Comparison of ENCODE assay signal across 1 cellular context in the genomic region with DNA sequence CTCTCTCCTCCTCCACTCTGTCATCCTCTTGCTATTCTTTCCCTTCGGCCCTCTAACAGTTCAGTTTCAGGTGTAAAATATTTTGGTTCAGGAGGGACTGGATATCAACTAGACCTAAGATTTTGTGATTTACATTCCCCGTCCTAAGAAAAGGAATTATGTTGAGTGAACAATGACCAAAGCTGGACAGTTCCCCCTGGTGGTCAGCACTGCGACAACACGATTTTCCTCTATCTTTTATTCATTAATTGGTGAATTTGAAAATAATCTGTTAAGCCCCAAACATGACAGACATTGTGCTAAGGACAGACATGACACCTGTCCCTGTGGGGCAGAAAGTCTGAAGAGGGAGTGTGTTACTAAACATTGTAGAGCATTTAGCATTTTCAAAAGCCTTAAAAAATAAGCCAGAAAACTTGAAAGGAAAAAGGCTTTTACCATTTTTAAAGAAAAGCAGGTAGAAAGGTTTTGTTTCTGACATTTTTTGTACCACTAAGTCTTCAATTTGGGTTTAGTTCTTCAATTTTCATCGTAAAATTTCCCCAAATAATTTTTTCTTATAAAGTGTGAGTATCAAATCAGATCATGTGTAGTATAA.
TF ChIP-seq lines count a peak whose summit lies in the region.

No MANE protein-coding gene starts in this region.

TF ChIP-seq in endothelial cell of umbilical vein, 7 proteins besides CTCF, POLR2A, EP300 and RAD21:
- TF ChIP-seq GATA2 (IDR thresholded peaks at IDR 0.05; ENCODE audit: insufficient read depth, insufficient read length, low read depth, low read length) (no peak), FOS (IDR thresholded peaks at IDR 0.05; ENCODE audit: borderline replicate concordance, insufficient read depth, low read length) (no peak), JUN (IDR thresholded peaks at IDR 0.05; ENCODE audit: borderline replicate concordance, insufficient read depth, insufficient read length, low read depth) (no peak), MYC (IDR thresholded peaks at IDR 0.05; ENCODE audit: low read depth, low read length) (no peak), POLR2AphosphoS5 (IDR thresholded peaks at IDR 0.05; ENCODE audit: insufficient read depth, low read depth, low read length) (no peak), EZH2 (IDR thresholded peaks at IDR 0.05; ENCODE audit: borderline replicate concordance, low read depth, low read length, severe bottlenecking) (no peak)
- TF ChIP-seq, protein P1, sequence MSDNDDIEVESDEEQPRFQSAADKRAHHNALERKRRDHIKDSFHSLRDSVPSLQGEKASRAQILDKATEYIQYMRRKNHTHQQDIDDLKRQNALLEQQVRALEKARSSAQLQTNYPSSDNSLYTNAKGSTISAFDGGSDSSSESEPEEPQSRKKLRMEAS (IDR thresholded peaks at IDR 0.05; ENCODE audit: insufficient read depth, insufficient read length) = no peak
